ENCODE assay signal across 34 cellular contexts in the genomic region with DNA sequence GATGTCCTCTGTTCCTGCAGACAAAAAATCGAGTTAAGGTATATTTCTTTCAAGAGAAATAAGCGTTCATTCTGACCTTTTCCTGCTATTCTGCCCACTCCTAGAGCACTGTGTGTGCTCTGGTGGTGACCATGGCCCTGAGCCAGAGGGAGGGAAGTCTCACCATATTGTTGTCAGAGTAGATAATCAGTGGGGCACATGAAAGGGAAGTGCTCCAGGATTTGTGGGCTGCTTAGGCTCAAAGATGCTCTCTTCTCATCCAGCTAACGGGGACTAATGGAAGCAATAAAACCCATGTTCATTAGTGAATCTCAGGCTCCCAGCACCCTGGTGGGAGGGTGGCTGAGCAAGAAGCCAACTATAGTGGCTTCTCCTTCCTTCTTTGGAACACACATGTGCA.
"Had no signal": no experiment of that assay in that cellular context is flagged by ENCODE, and none has a peak within 500 bp of the region (broad histone marks: within the 10 kb centered on the region; RNA-seq: fewer than 3 reads in every experiment).

No MANE protein-coding gene starts in this region.

- H3K36me3 ChIP-seq: adrenal gland, cardiac muscle cell, MG63, Peyer's patch, SJSA1, WERI-Rb-1 had no signal

- H3K27ac ChIP-seq: adrenal gland, cardiac muscle cell, Peyer's patch, SJSA1, WERI-Rb-1 had no signal

- H3K9me3 ChIP-seq: adrenal gland, MG63, Peyer's patch, SJSA1, SK-N-SH had no signal

- DNase-seq: activated CD4-positive, alpha-beta T cell treated with anti-CD3 and anti-CD28 coated beads, Interleukin-2, amount 10 ng/mL, durations not matched to agents 24 days and 14 days; activated CD4-positive, alpha-beta T cell treated with anti-CD3 and anti-CD28 coated beads, Interleukin-2, amount 50 U/mL, for 4 hours; activated CD8-positive, alpha-beta T cell treated with anti-CD3 and anti-CD28 coated beads for 36 hours; activated effector memory CD4-positive, alpha-beta T cell treated with anti-CD3 and anti-CD28 coated beads, Interleukin-2, amount 50 U/mL, for 16 hours; activated naive CD4-positive, alpha-beta T cell; activated T-cell treated with anti-CD3 and anti-CD28 coated beads, Interleukin-2, amount 50 U/mL, for 1 hour; activated T-cell treated with anti-CD3 and anti-CD28 coated beads, Interleukin-2, amount 50 U/mL, for 72 hours; adrenal gland; Kasumi-1; KG1; MG63; NCI-H1048; NCI-H1105 treated with DMSO at 0.1 percent for 48 hours; NCI-H1436; NCI-H1694; NCI-H1930; NCI-H2081 treated with DMSO at 0.1 percent for 48 hours; NCI-H2171; NCI-H510A; NCI-H526; NCI-H748 treated with DMSO at 0.1 percent for 48 hours; PC-3; Peyer's patch; RPMI8226; SHP77 treated with DMSO at 0.1 percent for 48 hours; SK-N-SH; T-helper 1 cell; T-helper 2 cell; T-helper 9 cell; WERI-Rb-1 had no signal

- H3K4me3 ChIP-seq: adrenal gland, cardiac muscle cell, MG63, Peyer's patch, SJSA1 had no signal

- H3K4me1 ChIP-seq: adrenal gland, Peyer's patch, SJSA1 had no signal

- H3K27me3 ChIP-seq: adrenal gland, cardiac muscle cell, MG63, Peyer's patch, SJSA1 had no signal

- ATAC-seq: activated CD8-positive, alpha-beta T cell treated with anti-CD3 and anti-CD28 coated beads for 36 hours; activated naive CD4-positive, alpha-beta T cell treated with anti-CD3 and anti-CD28 coated beads, Interleukin-2, amount 50 U/mL, for 72 hours; activated T-cell treated with anti-CD3 and anti-CD28 coated beads, Interleukin-2, amount 50 U/mL, for 72 hours; activated T-helper 17 cell treated with anti-CD3 and anti-CD28 coated beads, Interleukin-2, amount 50 U/mL, for 72 hours; PC-3 had no signal
